In the genomic region with DNA sequence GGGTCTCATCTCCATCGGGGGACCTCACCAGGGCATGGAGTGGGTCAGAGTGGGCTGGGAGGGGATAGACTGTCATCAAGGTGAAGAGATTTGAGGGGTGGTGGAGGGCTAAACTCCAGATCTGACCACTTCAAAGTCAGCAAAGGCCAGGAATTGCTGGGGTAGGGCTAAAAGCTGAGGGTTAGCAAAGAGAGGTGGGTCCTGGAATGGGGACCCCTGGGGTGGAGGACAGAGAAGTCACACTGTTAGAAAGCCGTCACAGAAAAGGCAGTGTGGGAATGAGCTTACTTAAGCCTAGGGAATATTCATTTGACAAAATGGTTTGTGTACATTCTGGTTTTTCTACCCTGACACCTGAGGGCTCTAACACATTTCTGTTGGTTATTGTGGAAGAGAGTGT, we compare ENCODE assay signal across 14 cellular contexts. TPM values are rescaled to one million over a fixed set of nuclear protein-coding genes. Genes with fewer than 3 reads are reported as not detected.
DNase-seq lines count a peak whose midpoint lies in the region; ATAC-seq, FAIRE-seq and TF ChIP-seq lines count a peak whose summit lies in the region.
"Had no signal": no experiment of that assay in that cellular context is flagged by ENCODE, and none has a peak within 500 bp of the region (broad histone marks: within the 10 kb centered on the region; RNA-seq: fewer than 3 reads in every experiment).

No MANE protein-coding gene starts in this region.

- 68 to 82% methylated on average over 1 to 2 of the region's 2 CpGs for WGBS in endodermal cell (ENCODE audit: insufficient coverage in 1 of 2, insufficient read length in 1 of 2), 2 experiments

- H3K27me3 ChIP-seq in endodermal cell (ENCODE audit: control insufficient read depth, insufficient read depth, low read length, poor library complexity, severe bottlenecking) = no peaks in the 10 kb centered on the region
- H3K27me3 ChIP-seq: BE2C, vagina had no signal

- ATAC-seq in stimulated activated naive CD8-positive, alpha-beta T cell treated with anti-CD3 and anti-CD28 coated beads, Interleukin-15, amount 100 ng/mL, for 72 hours = no peak
- ATAC-seq in HG03521 (IDR thresholded peaks at IDR 0.05; ENCODE audit: unreplicated experiment) (peak; percentile 9), HG02970 (IDR thresholded peaks at IDR 0.05; ENCODE audit: low FRiP score, unreplicated experiment) (no peak), GM18870 (IDR thresholded peaks at IDR 0.05; ENCODE audit: unreplicated experiment) (no peak)

- no peak overlapping the region for H3K4me3 Mint-ChIP-seq in stimulated activated naive CD8-positive, alpha-beta T cell treated with anti-CD3 and anti-CD28 coated beads, Interleukin-15, Interleukin-2, amounts not matched to agents 100 ng/mL and 50 ng/mL, for 24 hours
- no peak overlapping the region for H3K4me3 Mint-ChIP-seq in stimulated activated naive CD8-positive, alpha-beta T cell treated with anti-CD3 and anti-CD28 coated beads, Interleukin-15, amount 100 ng/mL, for 72 hours
- no peak overlapping the region for H3K4me3 Mint-ChIP-seq in endodermal cell

- TF ChIP-seq CTCF in endodermal cell (conservative IDR thresholded peaks at IDR 0.05) = no peak

- H3K27ac ChIP-seq in endodermal cell (ENCODE audit: low read depth, low read length) = no peak overlapping the region
- H3K27ac ChIP-seq: vagina had no signal

- peaks cover 66% of the 10 kb centered on the region for H3K36me3 Mint-ChIP-seq in stimulated activated naive CD8-positive, alpha-beta T cell treated with anti-CD3 and anti-CD28 coated beads, Interleukin-15, Interleukin-2, amounts not matched to agents 100 ng/mL and 50 ng/mL, for 24 hours (ENCODE audit: low read depth)
- H3K36me3 Mint-ChIP-seq in endodermal cell (ENCODE audit: low read depth) = peaks cover 47% of the 10 kb centered on the region

- H3K4me1 ChIP-seq in endodermal cell (ENCODE audit: control insufficient read depth, insufficient read depth, low read length) = peaks cover 7% of the 10 kb centered on the region
- H3K4me1 ChIP-seq: BE2C had no signal

- no peak overlapping the region for H3K4me3 ChIP-seq in endodermal cell (ENCODE audit: low read length)
- H3K4me3 ChIP-seq: vagina had no signal

- FAIRE-seq in GM19239 (lab: Jason Lieb, UNC) = no peak
- FAIRE-seq: H54 had no signal

- DNase-seq in stimulated activated naive CD8-positive, alpha-beta T cell treated with anti-CD3 and anti-CD28 coated beads, Interleukin-15, amount 100 ng/mL, for 72 hours = no peak
- DNase-seq in endodermal cell (no peak), SHP77 treated with DMSO at 0.1 percent for 48 hours (lab: John Stamatoyannopoulos, UW) (no peak), GM19239 (ENCODE audit: insufficient read length, low spot score) (no peak)
- DNase-seq: BE2C, dermis blood vessel endothelial cell, GDM1, islet precursor cell had no signal

- peaks cover 57% of the 10 kb centered on the region for H3K36me3 ChIP-seq in endodermal cell (ENCODE audit: control insufficient read depth, insufficient read depth, low read length)

- H3K9ac ChIP-seq in endodermal cell (ENCODE audit: extremely low read depth, low read length, poor library complexity, severe bottlenecking) = no peak overlapping the region

- H3K9me3 ChIP-seq in endodermal cell (ENCODE audit: control insufficient read depth, low read length) = peaks cover 9% of the 10 kb centered on the region
- H3K9me3 ChIP-seq: BE2C, vagina had no signal

- H3K27me3 Mint-ChIP-seq in stimulated activated naive CD8-positive, alpha-beta T cell treated with anti-CD3 and anti-CD28 coated beads, Interleukin-15, Interleukin-2, amounts not matched to agents 100 ng/mL and 50 ng/mL, for 24 hours = no peaks in the 10 kb centered on the region
- no peaks in the 10 kb centered on the region for H3K27me3 Mint-ChIP-seq in stimulated activated naive CD8-positive, alpha-beta T cell treated with anti-CD3 and anti-CD28 coated beads, Interleukin-15, amount 100 ng/mL, for 72 hours
- no peaks in the 10 kb centered on the region for H3K27me3 Mint-ChIP-seq in endodermal cell (ENCODE audit: insufficient read depth)

- H3K9me3 Mint-ChIP-seq in stimulated activated naive CD8-positive, alpha-beta T cell treated with anti-CD3 and anti-CD28 coated beads, Interleukin-15, Interleukin-2, amounts not matched to agents 100 ng/mL and 50 ng/mL, for 24 hours = peaks cover 4% of the 10 kb centered on the region
- H3K9me3 Mint-ChIP-seq in stimulated activated naive CD8-positive, alpha-beta T cell treated with anti-CD3 and anti-CD28 coated beads, Interleukin-15, amount 100 ng/mL, for 72 hours = peaks cover 0 to 8% of the 10 kb centered on the region in 2 donors
- H3K9me3 Mint-ChIP-seq in endodermal cell = peaks cover 8% of the 10 kb centered on the region

- peaks cover 63% of the 10 kb centered on the region for H3K4me1 Mint-ChIP-seq in stimulated activated naive CD8-positive, alpha-beta T cell treated with anti-CD3 and anti-CD28 coated beads, Interleukin-15, Interleukin-2, amounts not matched to agents 100 ng/mL and 50 ng/mL, for 24 hours (ENCODE audit: low read depth)
- peaks cover 54% of the 10 kb centered on the region for H3K4me1 Mint-ChIP-seq in stimulated activated naive CD8-positive, alpha-beta T cell treated with anti-CD3 and anti-CD28 coated beads, Interleukin-15, amount 100 ng/mL, for 72 hours
- peaks cover 34% of the 10 kb centered on the region for H3K4me1 Mint-ChIP-seq in endodermal cell

- peak overlapping the region; percentile 77 for H3K27ac Mint-ChIP-seq in stimulated activated naive CD8-positive, alpha-beta T cell treated with anti-CD3 and anti-CD28 coated beads, Interleukin-15, Interleukin-2, amounts not matched to agents 100 ng/mL and 50 ng/mL, for 24 hours
- peak overlapping the region in 1 of 2 donors; percentile 2 for H3K27ac Mint-ChIP-seq in stimulated activated naive CD8-positive, alpha-beta T cell treated with anti-CD3 and anti-CD28 coated beads, Interleukin-15, amount 100 ng/mL, for 72 hours
- peak overlapping the region; percentile 38 for H3K27ac Mint-ChIP-seq in endodermal cell

RNA-seq across cellular contexts. Expression of a gene that starts 6.2 kb away (rescaled TPM):
- total RNA-seq in endodermal cell = 10 to 100 TPM; 61.1 to 71.6 TPM
- 43.3 TPM for polyA plus RNA-seq in endodermal cell (2013, experiment 1 of 2)
- polyA plus RNA-seq in endodermal cell (2013, experiment 2 of 2) = 42.8 TPM

RNA-seq across cellular contexts. Expression of a gene that starts 6.5 kb away (rescaled TPM):
- 10 to 100 TPM; 12.5 to 13.0 TPM for total RNA-seq in endodermal cell
- polyA plus RNA-seq in endodermal cell (2013, experiment 1 of 2) = 9.0 TPM
- polyA plus RNA-seq in endodermal cell (2013, experiment 2 of 2) = 9.4 TPM
